ENCODE assay signal across 1 cellular context in the genomic region with DNA sequence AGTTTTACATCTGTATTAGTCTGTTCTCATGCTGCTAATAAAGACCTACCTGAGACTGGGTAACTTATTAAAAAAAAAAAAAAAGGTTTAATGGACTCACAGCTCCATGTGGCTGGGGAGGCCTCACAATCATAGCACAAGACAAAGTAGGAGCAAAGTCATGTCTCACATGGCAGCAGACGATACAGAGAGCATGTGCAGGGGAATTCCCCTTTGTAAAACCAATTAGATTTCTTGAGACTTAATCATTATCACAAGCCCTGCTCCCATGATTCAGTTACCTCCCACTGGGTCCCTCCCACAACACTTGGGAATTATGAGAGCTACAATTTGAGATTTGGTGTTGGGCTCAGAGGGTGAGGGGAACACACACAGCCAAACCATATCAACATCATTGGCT.
TF ChIP-seq lines count a peak whose summit lies in the region.

No MANE protein-coding gene starts in this region.

TF ChIP-seq in H1, 55 proteins besides CTCF, POLR2A, EP300 and RAD21 (continued from another document):
- TF ChIP-seq BCL11A (IDR thresholded peaks at IDR 0.05; ENCODE audit: low read depth in 2 of 2, low read length in 2 of 2) = no peak
- TF ChIP-seq TAF7 (optimal IDR thresholded peaks at IDR 0.05; ENCODE audit: borderline replicate concordance, low read depth, low read length) = no peak
- TF ChIP-seq CBX5 (IDR thresholded peaks at IDR 0.05; ENCODE audit: low read depth, low read length) = no peak
- TF ChIP-seq, protein P1, sequence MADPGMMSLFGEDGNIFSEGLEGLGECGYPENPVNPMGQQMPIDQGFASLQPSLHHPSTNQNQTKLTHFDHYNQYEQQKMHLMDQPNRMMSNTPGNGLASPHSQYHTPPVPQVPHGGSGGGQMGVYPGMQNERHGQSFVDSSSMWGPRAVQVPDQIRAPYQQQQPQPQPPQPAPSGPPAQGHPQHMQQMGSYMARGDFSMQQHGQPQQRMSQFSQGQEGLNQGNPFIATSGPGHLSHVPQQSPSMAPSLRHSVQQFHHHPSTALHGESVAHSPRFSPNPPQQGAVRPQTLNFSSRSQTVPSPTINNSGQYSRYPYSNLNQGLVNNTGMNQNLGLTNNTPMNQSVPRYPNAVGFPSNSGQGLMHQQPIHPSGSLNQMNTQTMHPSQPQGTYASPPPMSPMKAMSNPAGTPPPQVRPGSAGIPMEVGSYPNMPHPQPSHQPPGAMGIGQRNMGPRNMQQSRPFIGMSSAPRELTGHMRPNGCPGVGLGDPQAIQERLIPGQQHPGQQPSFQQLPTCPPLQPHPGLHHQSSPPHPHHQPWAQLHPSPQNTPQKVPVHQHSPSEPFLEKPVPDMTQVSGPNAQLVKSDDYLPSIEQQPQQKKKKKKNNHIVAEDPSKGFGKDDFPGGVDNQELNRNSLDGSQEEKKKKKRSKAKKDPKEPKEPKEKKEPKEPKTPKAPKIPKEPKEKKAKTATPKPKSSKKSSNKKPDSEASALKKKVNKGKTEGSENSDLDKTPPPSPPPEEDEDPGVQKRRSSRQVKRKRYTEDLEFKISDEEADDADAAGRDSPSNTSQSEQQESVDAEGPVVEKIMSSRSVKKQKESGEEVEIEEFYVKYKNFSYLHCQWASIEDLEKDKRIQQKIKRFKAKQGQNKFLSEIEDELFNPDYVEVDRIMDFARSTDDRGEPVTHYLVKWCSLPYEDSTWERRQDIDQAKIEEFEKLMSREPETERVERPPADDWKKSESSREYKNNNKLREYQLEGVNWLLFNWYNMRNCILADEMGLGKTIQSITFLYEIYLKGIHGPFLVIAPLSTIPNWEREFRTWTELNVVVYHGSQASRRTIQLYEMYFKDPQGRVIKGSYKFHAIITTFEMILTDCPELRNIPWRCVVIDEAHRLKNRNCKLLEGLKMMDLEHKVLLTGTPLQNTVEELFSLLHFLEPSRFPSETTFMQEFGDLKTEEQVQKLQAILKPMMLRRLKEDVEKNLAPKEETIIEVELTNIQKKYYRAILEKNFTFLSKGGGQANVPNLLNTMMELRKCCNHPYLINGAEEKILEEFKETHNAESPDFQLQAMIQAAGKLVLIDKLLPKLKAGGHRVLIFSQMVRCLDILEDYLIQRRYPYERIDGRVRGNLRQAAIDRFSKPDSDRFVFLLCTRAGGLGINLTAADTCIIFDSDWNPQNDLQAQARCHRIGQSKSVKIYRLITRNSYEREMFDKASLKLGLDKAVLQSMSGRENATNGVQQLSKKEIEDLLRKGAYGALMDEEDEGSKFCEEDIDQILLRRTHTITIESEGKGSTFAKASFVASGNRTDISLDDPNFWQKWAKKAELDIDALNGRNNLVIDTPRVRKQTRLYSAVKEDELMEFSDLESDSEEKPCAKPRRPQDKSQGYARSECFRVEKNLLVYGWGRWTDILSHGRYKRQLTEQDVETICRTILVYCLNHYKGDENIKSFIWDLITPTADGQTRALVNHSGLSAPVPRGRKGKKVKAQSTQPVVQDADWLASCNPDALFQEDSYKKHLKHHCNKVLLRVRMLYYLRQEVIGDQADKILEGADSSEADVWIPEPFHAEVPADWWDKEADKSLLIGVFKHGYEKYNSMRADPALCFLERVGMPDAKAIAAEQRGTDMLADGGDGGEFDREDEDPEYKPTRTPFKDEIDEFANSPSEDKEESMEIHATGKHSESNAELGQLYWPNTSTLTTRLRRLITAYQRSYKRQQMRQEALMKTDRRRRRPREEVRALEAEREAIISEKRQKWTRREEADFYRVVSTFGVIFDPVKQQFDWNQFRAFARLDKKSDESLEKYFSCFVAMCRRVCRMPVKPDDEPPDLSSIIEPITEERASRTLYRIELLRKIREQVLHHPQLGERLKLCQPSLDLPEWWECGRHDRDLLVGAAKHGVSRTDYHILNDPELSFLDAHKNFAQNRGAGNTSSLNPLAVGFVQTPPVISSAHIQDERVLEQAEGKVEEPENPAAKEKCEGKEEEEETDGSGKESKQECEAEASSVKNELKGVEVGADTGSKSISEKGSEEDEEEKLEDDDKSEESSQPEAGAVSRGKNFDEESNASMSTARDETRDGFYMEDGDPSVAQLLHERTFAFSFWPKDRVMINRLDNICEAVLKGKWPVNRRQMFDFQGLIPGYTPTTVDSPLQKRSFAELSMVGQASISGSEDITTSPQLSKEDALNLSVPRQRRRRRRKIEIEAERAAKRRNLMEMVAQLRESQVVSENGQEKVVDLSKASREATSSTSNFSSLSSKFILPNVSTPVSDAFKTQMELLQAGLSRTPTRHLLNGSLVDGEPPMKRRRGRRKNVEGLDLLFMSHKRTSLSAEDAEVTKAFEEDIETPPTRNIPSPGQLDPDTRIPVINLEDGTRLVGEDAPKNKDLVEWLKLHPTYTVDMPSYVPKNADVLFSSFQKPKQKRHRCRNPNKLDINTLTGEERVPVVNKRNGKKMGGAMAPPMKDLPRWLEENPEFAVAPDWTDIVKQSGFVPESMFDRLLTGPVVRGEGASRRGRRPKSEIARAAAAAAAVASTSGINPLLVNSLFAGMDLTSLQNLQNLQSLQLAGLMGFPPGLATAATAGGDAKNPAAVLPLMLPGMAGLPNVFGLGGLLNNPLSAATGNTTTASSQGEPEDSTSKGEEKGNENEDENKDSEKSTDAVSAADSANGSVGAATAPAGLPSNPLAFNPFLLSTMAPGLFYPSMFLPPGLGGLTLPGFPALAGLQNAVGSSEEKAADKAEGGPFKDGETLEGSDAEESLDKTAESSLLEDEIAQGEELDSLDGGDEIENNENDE (IDR thresholded peaks at IDR 0.05; ENCODE audit: insufficient replicate concordance, low read length) = no peak
- TF ChIP-seq SIRT6 (IDR thresholded peaks at IDR 0.05; ENCODE audit: low read length) = no peak
- TF ChIP-seq CTBP2 (IDR thresholded peaks at IDR 0.05; ENCODE audit: borderline replicate concordance, insufficient read depth, insufficient read length, low read length) = no peak
